8 cellular contexts compared by ENCODE assay signal in genomic region chr18:34222396-34223163, GRCh38. TPM values are rescaled to one million over a fixed set of nuclear protein-coding genes. Genes with fewer than 3 reads are reported as not detected.
A peak's percentile ranks its signal among the peaks of the same experiment; 100 is the strongest.
DNase-seq lines count a peak whose midpoint lies in the region; ATAC-seq and TF ChIP-seq lines count a peak whose summit lies in the region.

No MANE protein-coding gene starts in this region.

- H2BK12ac ChIP-seq in neuronal stem cell (ENCODE audit: low read length), result no peak overlapping the region

- H3K4ac ChIP-seq in neuronal stem cell (ENCODE audit: low read length), result no peak overlapping the region

- H2AFZ ChIP-seq in neuronal stem cell (ENCODE audit: low read length), result peak overlapping the region; percentile 96

- no peak overlapping the region for H4K8ac ChIP-seq in neuronal stem cell (ENCODE audit: low read depth, low read length)

- H3K36me3 Mint-ChIP-seq in CD4-positive, alpha-beta memory T cell, result peaks cover 0 to 3% of the 10 kb centered on the region in 2 donors

- intact Hi-C loops in CD4-positive, alpha-beta memory T cell (cut with micrococcal nuclease), result no loop called here

- no peak for TF ChIP-seq CTCF in fibroblast of the aortic adventitia (IDR thresholded peaks at IDR 0.05; ENCODE audit: insufficient read depth, low read length)

- CTCF ChIA-PET in CD4-positive, alpha-beta memory T cell (lab: Charles Lee; ENCODE audit: partially characterized antibody), result no interaction called here

- H3K9me3 Mint-ChIP-seq in CD4-positive, alpha-beta memory T cell, result peaks cover 0 to 23% (median 9%) of the 10 kb centered on the region in 8 donors

- peak overlapping the region; percentile 90 for H3K18ac ChIP-seq in neuronal stem cell (ENCODE audit: low read length)

- ATAC-seq in HG03060 (IDR thresholded peaks at IDR 0.05; ENCODE audit: low read depth, unreplicated experiment), result peak; percentile 59
- ATAC-seq in GM19455 (IDR thresholded peaks at IDR 0.05; ENCODE audit: unreplicated experiment), result no peak

- H3K23ac ChIP-seq in neuronal stem cell (ENCODE audit: low read depth, low read length, poor library complexity), result no peak overlapping the region

- peak overlapping the region; percentile 60 for H2BK15ac ChIP-seq in neuronal stem cell (ENCODE audit: low read length)

- H3K36me3 ChIP-seq in neuronal stem cell (replicated peaks in 1 of 2; ENCODE audit: control insufficient read depth in 2 of 2, insufficient read depth in 2 of 2, low read length in 2 of 2), result no peaks in the 10 kb centered on the region
- no peaks in the 10 kb centered on the region for H3K36me3 ChIP-seq in CD4-positive, alpha-beta memory T cell (ENCODE audit: insufficient read depth, low read length)

- H3K4me3 Mint-ChIP-seq in CD4-positive, alpha-beta memory T cell, result peak overlapping the region in 1 of 8 donors; percentile 4

- H3K27ac Mint-ChIP-seq in CD4-positive, alpha-beta memory T cell, result no peak overlapping the region

- H3K14ac ChIP-seq in neuronal stem cell (ENCODE audit: low read length), result no peak overlapping the region

- H3K4me3 ChIP-seq in fibroblast of the aortic adventitia (ENCODE audit: low read depth, low read length) (peak overlapping the region; percentile 37), neuronal stem cell (ENCODE audit: low read length in 2 of 2) (peak overlapping the region; percentile 44 to 84)
- no peak overlapping the region for H3K4me3 ChIP-seq in CD4-positive, alpha-beta memory T cell (ENCODE audit: low read length in 2 of 2)

- no peaks in the 10 kb centered on the region for H3K9me3 ChIP-seq in neuronal stem cell (replicated peaks in 1 of 2; ENCODE audit: control insufficient read depth in 2 of 2, insufficient read depth in 1 of 2, low read depth in 1 of 2, low read length in 2 of 2)
- H3K9me3 ChIP-seq in CD4-positive, alpha-beta memory T cell (ENCODE audit: control insufficient read depth in 1 of 2, low read length in 2 of 2), result no peaks in the 10 kb centered on the region

- H3K4me1 ChIP-seq in neuronal stem cell (ENCODE audit: control insufficient read depth in 2 of 2, insufficient read depth in 1 of 2, low read depth in 1 of 2, low read length in 2 of 2), result peaks cover 0 to 18% of the 10 kb centered on the region in 2 donors
- H3K4me1 ChIP-seq in CD4-positive, alpha-beta memory T cell (ENCODE audit: insufficient read depth, low read length), result no peaks in the 10 kb centered on the region

- H3K4me2 ChIP-seq in neuronal stem cell (ENCODE audit: insufficient read depth, low read length, poor library complexity, severe bottlenecking), result peak overlapping the region; percentile 79

- H3K4me1 Mint-ChIP-seq in CD4-positive, alpha-beta memory T cell, result peaks cover 0 to 2% (median 0%) of the 10 kb centered on the region in 4 donors

- peak overlapping the region; percentile 19 for H2BK5ac ChIP-seq in neuronal stem cell (ENCODE audit: low read length)

- POLR2A ChIA-PET in CD4-positive, alpha-beta memory T cell (lab: Charles Lee; ENCODE audit: partially characterized antibody), result no interaction called here

- no peak overlapping the region for H3K27ac ChIP-seq in neuronal stem cell (replicated peaks; ENCODE audit: low read length)
- no peak overlapping the region for H3K27ac ChIP-seq in CD4-positive, alpha-beta memory T cell (ENCODE audit: low read depth, low read length)

- peak overlapping the region; percentile 83 for H3K9ac ChIP-seq in neuronal stem cell (ENCODE audit: low read depth, low read length, poor library complexity)

- peaks cover 0 to 87% (median 15%) of the 10 kb centered on the region in 3 experiments for H3K27me3 ChIP-seq in neuronal stem cell (ENCODE audit: control insufficient read depth in 3 of 3, insufficient read depth in 3 of 3, low read depth in 1 of 3, low read length in 3 of 3)
- no peaks in the 10 kb centered on the region for H3K27me3 ChIP-seq in CD4-positive, alpha-beta memory T cell (ENCODE audit: insufficient read depth, low read length)

- peaks cover 15 to 17% of the 10 kb centered on the region in 2 donors for H3K27me3 Mint-ChIP-seq in CD4-positive, alpha-beta memory T cell

- H2AK5ac ChIP-seq in neuronal stem cell (ENCODE audit: low read depth, low read length), result no peak overlapping the region

- peak overlapping the region; percentile 11 for H2BK120ac ChIP-seq in neuronal stem cell (ENCODE audit: low read depth, low read length)

- H4K91ac ChIP-seq in neuronal stem cell (ENCODE audit: low read depth, low read length, poor library complexity), result no peak overlapping the region

- peaks cover 1% of the 10 kb centered on the region for H3K79me1 ChIP-seq in neuronal stem cell (ENCODE audit: low read depth, low read length)

- DNase-seq in DMS53 (lab: John Stamatoyannopoulos, UW), result peak; percentile 84
- DNase-seq in RPMI7951 (ENCODE audit: low read depth), result peak; percentile 14
- peak; percentile 1 for DNase-seq in fibroblast of the aortic adventitia (ENCODE audit: low read depth)
- no peak for DNase-seq in neuronal stem cell (ENCODE audit: low spot score)
- DNase-seq in CD4-positive, alpha-beta memory T cell, result no peak
- no peak for DNase-seq in middle frontal gyrus (ENCODE audit: extremely low spot score, low spot score)

- WGBS in neuronal stem cell (ENCODE audit: extremely low coverage in 2 of 2, insufficient read length in 2 of 2, insufficient replicate concordance in 1 of 2), 2 donors, result no CpG with 5 or more reads among the region's 66 CpGs

RNA-seq across cellular contexts. Expression of gene NOL4, which starts 2.1 kb away (rescaled TPM):
- not detected in 2 replicates for total RNA-seq in RPMI7951 (2014; rRNA removed; shearing (Covaris generic))
- total RNA-seq in fibroblast of the aortic adventitia (ENCODE audit: low replicate concordance), result not detected in 2 replicates
- polyA plus RNA-seq in neuronal stem cell (2013, experiment 1 of 2), result 2.3 TPM
- polyA plus RNA-seq in neuronal stem cell (2013, experiment 2 of 2), result 2.8 TPM
- total RNA-seq in CD4-positive, alpha-beta memory T cell, result not detected
- polyA plus RNA-seq in CD4-positive, alpha-beta memory T cell, result not detected

Comparison
In these comparisons a context has a peak if more than half of its experiments do, and no peak if none do; other contexts are left out.
1. DNase-seq: peak in DMS53 (single experiment), RPMI7951 (single experiment) and fibroblast of the aortic adventitia (single experiment); none in neuronal stem cell (single experiment), CD4-positive, alpha-beta memory T cell (0 of 5) and middle frontal gyrus (single experiment).
2. H3K4me3 ChIP-seq: peak in fibroblast of the aortic adventitia (single experiment) and neuronal stem cell (2 of 2); none in CD4-positive, alpha-beta memory T cell (0 of 2).